In the genomic region with DNA sequence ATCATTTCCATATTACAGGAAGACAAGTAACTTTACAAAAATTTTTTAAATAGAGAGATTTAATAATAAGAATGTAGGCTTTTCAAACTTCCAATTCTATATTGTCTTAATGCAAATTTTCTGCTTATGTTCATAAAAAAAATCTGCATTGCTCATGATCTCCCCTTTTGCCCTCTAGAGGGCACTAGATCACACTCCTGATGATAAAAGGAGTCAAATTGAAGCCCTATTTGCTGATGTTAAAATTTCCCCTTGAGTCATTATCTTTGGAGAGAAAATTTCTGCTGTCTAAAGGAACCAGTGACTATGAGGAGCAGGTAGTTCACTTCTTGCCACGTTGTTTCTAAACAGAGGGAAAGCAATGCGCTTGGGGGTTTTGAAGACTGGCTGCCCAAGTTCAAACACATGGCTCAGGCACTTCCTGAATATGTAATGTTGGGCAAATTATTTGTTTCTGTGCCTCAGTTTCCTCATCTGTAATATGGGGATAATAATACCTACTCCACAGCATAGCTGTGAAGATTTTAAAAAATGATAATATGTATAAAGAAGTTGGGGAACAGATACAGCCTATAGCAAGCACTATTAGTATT, we compare ENCODE assay signal across 8 cellular contexts.
A peak's percentile ranks its signal among the peaks of the same experiment; 100 is the strongest.
DNase-seq lines count a peak whose midpoint lies in the region; ATAC-seq and TF ChIP-seq lines count a peak whose summit lies in the region.

No MANE protein-coding gene starts in this region.

- H3K36me3 ChIP-seq in cardiac muscle cell, result no peaks in the 10 kb centered on the region

- H3K27ac ChIP-seq in cardiac muscle cell, result no peak overlapping the region
- no peak overlapping the region for H3K27ac ChIP-seq in right cardiac atrium (ENCODE audit: low read length)

- H3K9me3 ChIP-seq in cardiac muscle cell (ENCODE audit: low read depth), result no peaks in the 10 kb centered on the region
- H3K9me3 ChIP-seq in right cardiac atrium (ENCODE audit: control insufficient read depth, low read length), result no peaks in the 10 kb centered on the region

- H3K4me1 ChIP-seq in cardiac muscle cell (ENCODE audit: low read depth), result no peaks in the 10 kb centered on the region
- H3K4me1 ChIP-seq in right cardiac atrium (ENCODE audit: control insufficient read depth, insufficient read depth, low read length), result no peaks in the 10 kb centered on the region

- DNase-seq in cardiac muscle cell (ENCODE audit: low read depth in 1 of 2, low spot score in 1 of 2) (peak; percentile 44 to 82), right cardiac atrium (no peak), NCI-H460 (ENCODE audit: extremely low read depth, low read depth) (peak; percentile 38), cardiac fibroblast (ENCODE audit: low read depth in 2 of 2) (peak; percentile 66 to 81), myocyte (ENCODE audit: low read depth) (peak; percentile 62), left colon (no peak)
- no peak for DNase-seq in activated CD8-positive, alpha-beta memory T cell treated with anti-CD3 and anti-CD28 coated beads, Interleukin-2, amount 50 U/mL, for 4 hours

- no peak for ATAC-seq in right cardiac atrium
- ATAC-seq in HG02623 (IDR thresholded peaks at IDR 0.05; ENCODE audit: unreplicated experiment), result peak; percentile 86
- ATAC-seq in left colon, result no peak

- WGBS in right cardiac atrium, result 52% methylated on average over 2 of the region's 2 CpGs

- H3K27me3 ChIP-seq in cardiac muscle cell (no peaks in the 10 kb centered on the region), right cardiac atrium (ENCODE audit: control insufficient read depth, insufficient read depth) (no peaks in the 10 kb centered on the region)

- TF ChIP-seq CTCF in cardiac muscle cell (IDR thresholded peaks at IDR 0.05; ENCODE audit: low read depth, low read length) (peak; percentile 71), cardiac fibroblast (IDR thresholded peaks at IDR 0.05; ENCODE audit: low read depth, low read length) (peak; percentile 56)

- H3K4me3 ChIP-seq in cardiac muscle cell (no peak overlapping the region), right cardiac atrium (ENCODE audit: low read length) (no peak overlapping the region), cardiac fibroblast (replicated peaks in 1 of 2; ENCODE audit: low read depth in 2 of 2, low read length in 2 of 2) (no peak overlapping the region)

- intact Hi-C loops in right cardiac atrium (cut with DNase I), result loop anchor here in 1 of 4 donors (10.0 kb wide), 1 partner anchor 884 kb away; no protein-coding TSS in a partner anchor
- intact Hi-C loops in left colon (cut with DNase I, micrococcal nuclease), result loop anchor here in 1 of 2 donors (10.0 kb wide), 1 partner anchor 894 kb away; no protein-coding TSS in a partner anchor

Comparison
In these comparisons a context has a peak if more than half of its experiments do, and no peak if none do; other contexts are left out.
1. DNase-seq: peak in cardiac muscle cell (2 of 2), NCI-H460 (single experiment), cardiac fibroblast (2 of 2) and myocyte (single experiment); none in right cardiac atrium (0 of 3), activated CD8-positive, alpha-beta memory T cell treated with anti-CD3 and anti-CD28 coated beads, Interleukin-2, amount 50 U/mL, for 4 hours (single experiment) and left colon (0 of 2).